Comparison of ENCODE assay signal across 22 cellular contexts in genomic region chr7:13333351-13333750, GRCh38.
A peak's percentile ranks its signal among the peaks of the same experiment; 100 is the strongest.
DNase-seq lines count a peak whose midpoint lies in the region; ATAC-seq, FAIRE-seq and TF ChIP-seq lines count a peak whose summit lies in the region.
"Had no signal": no experiment of that assay in that cellular context is flagged by ENCODE, and none has a peak within 500 bp of the region (broad histone marks: within the 10 kb centered on the region; RNA-seq: fewer than 3 reads in every experiment).

No MANE protein-coding gene starts in this region.

- H3K27me3 ChIP-seq in SK-N-SH (ENCODE audit: insufficient read depth): no peaks in the 10 kb centered on the region

- no peaks in the 10 kb centered on the region for H4K20me1 ChIP-seq in SK-N-SH (ENCODE audit: insufficient read depth)

- H3K4me1 ChIP-seq in SK-N-SH (ENCODE audit: control insufficient read depth in 1 of 2, insufficient read depth in 2 of 2, low read depth in 1 of 2, low read length in 1 of 2) (no peaks in the 10 kb centered on the region), kidney (ENCODE audit: control insufficient read depth in 1 of 2, insufficient read depth in 1 of 2, low read depth in 1 of 2, low read length in 2 of 2) (no peaks in the 10 kb centered on the region)
- H3K4me1 ChIP-seq: A549, HAP-1 had no signal

- H3K9me3 ChIP-seq in SK-N-SH (no peaks in the 10 kb centered on the region), kidney (ENCODE audit: control insufficient read depth in 1 of 2, low read length in 2 of 2) (no peaks in the 10 kb centered on the region)
- H3K9me3 ChIP-seq: A549, HAP-1 had no signal

- TF ChIP-seq CTCF in SK-N-SH (IDR thresholded peaks at IDR 0.05): no peak
- no peak for TF ChIP-seq CTCF in kidney (IDR thresholded peaks at IDR 0.05; ENCODE audit: borderline replicate concordance, extremely low read depth, insufficient read depth)

- no peak for TF ChIP-seq RAD21 in SK-N-SH (IDR thresholded peaks at IDR 0.05; ENCODE audit: low read length)

- POLR2A ChIA-PET in SK-N-SH (lab: Yijun Ruan, JAX): no interaction called here

- H3K79me2 ChIP-seq in SK-N-SH (ENCODE audit: insufficient read depth): no peaks in the 10 kb centered on the region

- no peak for TF ChIP-seq EP300 in SK-N-SH (IDR thresholded peaks at IDR 0.05; ENCODE audit: borderline replicate concordance in 1 of 2, low read depth in 1 of 2, low read length in 1 of 2)

- H3K9ac ChIP-seq in SK-N-SH: no peak overlapping the region
- H3K9ac ChIP-seq in kidney (ENCODE audit: low read length in 2 of 2): no peak overlapping the region

- no peak overlapping the region for H2AFZ ChIP-seq in SK-N-SH (ENCODE audit: low read depth)

- intact Hi-C loops in kidney (cut with DNase I): no loop called here

- no peaks in the 10 kb centered on the region for H3F3A ChIP-seq in SK-N-SH (replicated peaks; ENCODE audit: insufficient read depth)

- H3K4me3 ChIP-seq in SK-N-SH (ENCODE audit: low read depth in 2 of 2, low read length in 1 of 2): no peak overlapping the region
- no peak overlapping the region for H3K4me3 ChIP-seq in kidney (ENCODE audit: low read length in 2 of 2)
- H3K4me3 ChIP-seq: A549, HAP-1, K562 had no signal

- WGBS in SK-N-SH (ENCODE audit: low lambda C conversion rate): 4% methylated on average over 1 of the region's 1 CpG

- H3K27ac ChIP-seq in SK-N-SH (ENCODE audit: low read depth in 2 of 2, low read length in 1 of 2) (no peak overlapping the region), kidney (ENCODE audit: low read depth in 2 of 2, low read length in 2 of 2) (no peak overlapping the region)
- H3K27ac ChIP-seq: 22Rv1, A549, C4-2B had no signal

- H3K36me3 ChIP-seq in SK-N-SH (replicated peaks in 1 of 2; ENCODE audit: control insufficient read depth in 1 of 2, insufficient read depth in 2 of 2, low read length in 1 of 2) (no peaks in the 10 kb centered on the region), kidney (ENCODE audit: control insufficient read depth in 1 of 2, insufficient read depth in 2 of 2, low read length in 2 of 2) (no peaks in the 10 kb centered on the region)
- H3K36me3 ChIP-seq: HAP-1 had no signal

- CTCF ChIA-PET in SK-N-SH (lab: Yijun Ruan, JAX): no interaction called here

- DNase-seq in SK-N-SH (no peak), kidney (no peak), NCI-H1694 (lab: John Stamatoyannopoulos, UW) (no peak)
- DNase-seq: AML-193; CD4-positive, alpha-beta T cell; DMS153; DMS79; GDM1; IMR-90 had no signal

- no peak overlapping the region for H3K4me2 ChIP-seq in SK-N-SH
- H3K4me2 ChIP-seq: A549 had no signal

- ATAC-seq in SK-N-SH treated with all-trans-retinoic acid at 6 μM for 48 hours (peak; percentile 37; the same call in 1 of the 3 replicates), HG03095 (IDR thresholded peaks at IDR 0.05; ENCODE audit: unreplicated experiment) (no peak), HG02973 (IDR thresholded peaks at IDR 0.05; ENCODE audit: unreplicated experiment) (no peak)
- ATAC-seq: A549, K562 had no signal

- H3K9me2 ChIP-seq in SK-N-SH: no peaks in the 10 kb centered on the region

- peak; percentile 4 for FAIRE-seq in endometrium (lab: Jason Lieb, UNC)
- FAIRE-seq in kidney (lab: Jason Lieb, UNC): peak; percentile 17
- FAIRE-seq: A549, GM12892, GM18507, H1, HTR-8/SVneo, K562 had no signal

TF ChIP-seq in SK-N-SH treated with all-trans-retinoic acid at 6 μM for 48 hours, 23 proteins besides CTCF, POLR2A, EP300 and RAD21 (continues in another document):
- no peak for TF ChIP-seq SNAI2 (CRISPR knock-in tag; IDR thresholded peaks at IDR 0.05)
- TF ChIP-seq TCF4 (CRISPR knock-in tag; IDR thresholded peaks at IDR 0.05; ENCODE audit: borderline replicate concordance): no peak
- no peak for TF ChIP-seq ISL1 (CRISPR knock-in tag; IDR thresholded peaks at IDR 0.05)
- TF ChIP-seq POU6F1 (CRISPR knock-in tag; IDR thresholded peaks at IDR 0.05; ENCODE audit: borderline replicate concordance, low read depth): no peak
- no peak for TF ChIP-seq ZNF70 (CRISPR knock-in tag; IDR thresholded peaks at IDR 0.05)
- no peak for TF ChIP-seq RARB (CRISPR knock-in tag; IDR thresholded peaks at IDR 0.05)
- no peak for TF ChIP-seq ARNTL (CRISPR knock-in tag; IDR thresholded peaks at IDR 0.05; ENCODE audit: borderline replicate concordance, low read depth)
- TF ChIP-seq CSDC2 (CRISPR knock-in tag; IDR thresholded peaks at IDR 0.05): no peak
- no peak for TF ChIP-seq GLIS3 (CRISPR knock-in tag; IDR thresholded peaks at IDR 0.05)
- no peak for TF ChIP-seq CSRNP3 (CRISPR knock-in tag; IDR thresholded peaks at IDR 0.05)
- TF ChIP-seq ZC3H10 (CRISPR knock-in tag; IDR thresholded peaks at IDR 0.05): no peak

TF ChIP-seq in SK-N-SH, 30 proteins besides CTCF, POLR2A, EP300 and RAD21:
- TF ChIP-seq REST (IDR thresholded peaks at IDR 0.05; ENCODE audit: low read depth, low read length): no peak
